19 cellular contexts compared by ENCODE assay signal in genomic region chr4:69754926-69755580, GRCh38. TPM values are rescaled to one million over a fixed set of nuclear protein-coding genes. Genes with fewer than 3 reads are reported as not detected.
DNase-seq lines count a peak whose midpoint lies in the region; ATAC-seq, FAIRE-seq and TF ChIP-seq lines count a peak whose summit lies in the region.
"Had no signal": no experiment of that assay in that cellular context is flagged by ENCODE, and none has a peak within 500 bp of the region (broad histone marks: within the 10 kb centered on the region; RNA-seq: fewer than 3 reads in every experiment).

No MANE protein-coding gene starts in this region.

- DNase-seq in LoVo (ENCODE audit: low spot score) (peak; percentile 39), endothelial cell of umbilical vein (ENCODE audit: low read depth, low spot score) (no peak), type B pancreatic cell (ENCODE audit: extremely low spot score, unreplicated experiment) (no peak), mesenteric fat pad (ENCODE audit: low spot score) (no peak)
- DNase-seq: BE2C; CD8-positive, alpha-beta memory T cell; GF-D8; GM23248; Karpas-422; NCI-H1417; NCI-H1930; NCI-H2171; NCI-H446 treated with DMSO at 0.1 percent for 48 hours; NCI-H774 had no signal

- peaks cover 5% of the 10 kb centered on the region for H3K79me2 ChIP-seq in endothelial cell of umbilical vein (ENCODE audit: control insufficient read depth, insufficient read depth, low read length)

- POLR2A ChIA-PET in endothelial cell of umbilical vein (lab: Charles Lee), result no interaction called here

- H3K27ac Mint-ChIP-seq in type B pancreatic cell, result peak overlapping the region; percentile 21
- H3K27ac Mint-ChIP-seq: CD8-positive, alpha-beta memory T cell had no signal

- dilution Hi-C loops in endothelial cell of umbilical vein (cut with MboI; ENCODE audit: extremely low pct_ligation_motif_present, low sequenced_read_pairs), result no loop called here

- TF ChIP-seq CTCF in endothelial cell of umbilical vein (IDR thresholded peaks at IDR 0.05; ENCODE audit: extremely low read depth in 1 of 2, insufficient read depth in 1 of 2, low read depth in 1 of 2, low read length in 2 of 2) (no peak), type B pancreatic cell (conservative IDR thresholded peaks at IDR 0.05) (no peak)

- peak; percentile 25 for TF ChIP-seq POLR2A in endothelial cell of umbilical vein (IDR thresholded peaks at IDR 0.05; ENCODE audit: low read depth, low read length)

- no peaks in the 10 kb centered on the region for H3K27me3 ChIP-seq in endothelial cell of umbilical vein (ENCODE audit: control insufficient read depth in 2 of 2, insufficient read depth in 2 of 2, low read length in 2 of 2)
- H3K27me3 ChIP-seq in mucosa of rectum (ENCODE audit: control insufficient read depth in 2 of 2, insufficient read depth in 2 of 2, low read length in 2 of 2), result no peaks in the 10 kb centered on the region
- H3K27me3 ChIP-seq: BE2C had no signal

- no peak for ATAC-seq in HG02870 (IDR thresholded peaks at IDR 0.05; ENCODE audit: unreplicated experiment)
- ATAC-seq in GM21737 (IDR thresholded peaks at IDR 0.05; ENCODE audit: unreplicated experiment), result no peak
- ATAC-seq: Right ventricle myocardium inferior had no signal

- intact Hi-C loops in endothelial cell of umbilical vein (cut with micrococcal nuclease), result no loop called here

- no peak overlapping the region for H3K4me3 ChIP-seq in endothelial cell of umbilical vein (replicated peaks in 1 of 3; ENCODE audit: insufficient read depth in 1 of 3, low read depth in 1 of 3, low read length in 3 of 3)
- H3K4me3 ChIP-seq in mucosa of rectum (ENCODE audit: low read length in 2 of 2), result peak overlapping the region; percentile 11 to 35
- H3K4me3 ChIP-seq: GM23248 had no signal

- peaks cover 11% of the 10 kb centered on the region for H3K4me1 Mint-ChIP-seq in type B pancreatic cell (ENCODE audit: unreplicated experiment)

- H3K9me3 ChIP-seq in endothelial cell of umbilical vein (replicated peaks; ENCODE audit: control insufficient read depth, insufficient read depth, low read length), result no peaks in the 10 kb centered on the region
- H3K9me3 ChIP-seq in mucosa of rectum (ENCODE audit: control insufficient read depth in 2 of 2, low read length in 2 of 2), result no peaks in the 10 kb centered on the region
- H3K9me3 ChIP-seq: BE2C had no signal

- H3K36me3 ChIP-seq in endothelial cell of umbilical vein (ENCODE audit: control insufficient read depth in 2 of 2, extremely low read depth in 1 of 2, insufficient read depth in 2 of 2, low read length in 2 of 2) (no peaks in the 10 kb centered on the region), mucosa of rectum (ENCODE audit: control insufficient read depth in 2 of 2, insufficient read depth in 2 of 2, low read length in 2 of 2) (peaks cover 3 to 7% of the 10 kb centered on the region in 2 donors)
- H3K36me3 ChIP-seq: BE2C had no signal

- BruUV-seq in endothelial cell of umbilical vein (replicated peaks; lab: Mats Ljungman, UMichigan), result no TSS peak

- H4K20me1 ChIP-seq in endothelial cell of umbilical vein (replicated peaks; ENCODE audit: control insufficient read depth, extremely low read depth, insufficient read depth, low read length), result no peaks in the 10 kb centered on the region

- H3K4me2 ChIP-seq in endothelial cell of umbilical vein (ENCODE audit: insufficient read depth, low read length), result no peak overlapping the region

- H3K4me3 Mint-ChIP-seq in type B pancreatic cell, result no peak overlapping the region
- H3K4me3 Mint-ChIP-seq: CD8-positive, alpha-beta memory T cell had no signal

- CTCF ChIA-PET in endothelial cell of umbilical vein (lab: Charles Lee), result interaction anchor here (2.1 kb wide), 1 partner anchor 65 kb away, joined by 6 read pairs; no protein-coding TSS in a partner anchor

- H3K27ac ChIP-seq in endothelial cell of umbilical vein (ENCODE audit: insufficient read depth, low read depth, low read length) (no peak overlapping the region), mucosa of rectum (ENCODE audit: low read depth in 2 of 2, low read length in 2 of 2) (peak overlapping the region; percentile 21 to 41)
- H3K27ac ChIP-seq: GM23248 had no signal

- no peak for FAIRE-seq in endothelial cell of umbilical vein (lab: Jason Lieb, UNC)

- H3K4me1 ChIP-seq in endothelial cell of umbilical vein (ENCODE audit: control insufficient read depth, extremely low read depth, insufficient read depth, low read length) (peaks cover 35% of the 10 kb centered on the region), mucosa of rectum (ENCODE audit: control insufficient read depth in 2 of 2, insufficient read depth in 2 of 2, low read length in 2 of 2) (peaks cover 3 to 12% of the 10 kb centered on the region in 2 donors)
- H3K4me1 ChIP-seq: BE2C had no signal

- no peaks in the 10 kb centered on the region for H3K27me3 Mint-ChIP-seq in type B pancreatic cell

- no peak overlapping the region for H3K9ac ChIP-seq in endothelial cell of umbilical vein (replicated peaks; ENCODE audit: extremely low read depth, insufficient read depth, low read length)
- H3K9ac ChIP-seq in mucosa of rectum (ENCODE audit: low read depth in 1 of 2, low read length in 2 of 2), result no peak overlapping the region
- H3K9ac ChIP-seq: GM23248 had no signal

- peaks cover 4% of the 10 kb centered on the region for H3K9me3 Mint-ChIP-seq in type B pancreatic cell

- no peak overlapping the region for H2AFZ ChIP-seq in endothelial cell of umbilical vein (ENCODE audit: low read depth, low read length)
- H2AFZ ChIP-seq: GM23248 had no signal

- H3K9me1 ChIP-seq in endothelial cell of umbilical vein (replicated peaks; ENCODE audit: control insufficient read depth, extremely low read depth, insufficient read depth, low read length), result no peaks in the 10 kb centered on the region

- H3K36me3 Mint-ChIP-seq in type B pancreatic cell, result no peaks in the 10 kb centered on the region
- H3K36me3 Mint-ChIP-seq: CD8-positive, alpha-beta memory T cell had no signal

TF ChIP-seq in endothelial cell of umbilical vein, 7 proteins besides CTCF, POLR2A, EP300 and RAD21:
- TF ChIP-seq GATA2 (IDR thresholded peaks at IDR 0.05; ENCODE audit: insufficient read depth, insufficient read length, low read depth, low read length), result no peak
- TF ChIP-seq JUN (IDR thresholded peaks at IDR 0.05; ENCODE audit: borderline replicate concordance, insufficient read depth, insufficient read length, low read depth), result no peak
- TF ChIP-seq EZH2 (IDR thresholded peaks at IDR 0.05; ENCODE audit: borderline replicate concordance, low read depth, low read length, severe bottlenecking), result no peak
- TF ChIP-seq MAX (IDR thresholded peaks at IDR 0.05; ENCODE audit: insufficient read depth, insufficient read length), result no peak
- TF ChIP-seq FOS (IDR thresholded peaks at IDR 0.05; ENCODE audit: borderline replicate concordance, insufficient read depth, low read length), result no peak

RNA-seq across cellular contexts. Expression of gene SULT1B1, which starts 5.4 kb away (rescaled TPM):
- total RNA-seq in endothelial cell of umbilical vein, result 59.5 and 68.2 TPM in 2 replicates
- polyA plus RNA-seq in endothelial cell of umbilical vein, result 35.2 and 45.0 TPM in 2 replicates
- 43.0 and 43.7 TPM in 2 replicates for polyA plus RNA-seq in endothelial cell of umbilical vein (2011; cell fraction: cytosol; rRNA removed)
- 57.8 and 83.9 TPM in 2 replicates for polyA plus RNA-seq in endothelial cell of umbilical vein (2011; cell fraction: nucleus; rRNA removed)
- 47.7 and 50.6 TPM in 2 replicates for polyA plus RNA-seq in endothelial cell of umbilical vein (2012)
- 88.4 and 99.5 TPM in 2 replicates for polyA minus RNA-seq in endothelial cell of umbilical vein
- not detected for polyA minus RNA-seq in endothelial cell of umbilical vein (2011; cell fraction: cytosol; rRNA and poly(A)+ RNA removed)
- 47.8 and 83.8 TPM in 2 replicates for polyA minus RNA-seq in endothelial cell of umbilical vein (2011; cell fraction: nucleus; rRNA and poly(A)+ RNA removed)
- total RNA-seq in type B pancreatic cell (ENCODE audit: low replicate concordance), result 2.5 and 4.4 TPM in 2 replicates
- 5.4 TPM for total RNA-seq in mesenteric fat pad
- polyA plus RNA-seq: AG04450 had no signal

Comparison
In these comparisons a context has a peak if more than half of its experiments do, and no peak if none do; other contexts are left out.
1. H3K4me3 ChIP-seq: peak in mucosa of rectum (2 of 2); none in endothelial cell of umbilical vein (0 of 3).